9 cellular contexts compared by ENCODE assay signal in the genomic region with DNA sequence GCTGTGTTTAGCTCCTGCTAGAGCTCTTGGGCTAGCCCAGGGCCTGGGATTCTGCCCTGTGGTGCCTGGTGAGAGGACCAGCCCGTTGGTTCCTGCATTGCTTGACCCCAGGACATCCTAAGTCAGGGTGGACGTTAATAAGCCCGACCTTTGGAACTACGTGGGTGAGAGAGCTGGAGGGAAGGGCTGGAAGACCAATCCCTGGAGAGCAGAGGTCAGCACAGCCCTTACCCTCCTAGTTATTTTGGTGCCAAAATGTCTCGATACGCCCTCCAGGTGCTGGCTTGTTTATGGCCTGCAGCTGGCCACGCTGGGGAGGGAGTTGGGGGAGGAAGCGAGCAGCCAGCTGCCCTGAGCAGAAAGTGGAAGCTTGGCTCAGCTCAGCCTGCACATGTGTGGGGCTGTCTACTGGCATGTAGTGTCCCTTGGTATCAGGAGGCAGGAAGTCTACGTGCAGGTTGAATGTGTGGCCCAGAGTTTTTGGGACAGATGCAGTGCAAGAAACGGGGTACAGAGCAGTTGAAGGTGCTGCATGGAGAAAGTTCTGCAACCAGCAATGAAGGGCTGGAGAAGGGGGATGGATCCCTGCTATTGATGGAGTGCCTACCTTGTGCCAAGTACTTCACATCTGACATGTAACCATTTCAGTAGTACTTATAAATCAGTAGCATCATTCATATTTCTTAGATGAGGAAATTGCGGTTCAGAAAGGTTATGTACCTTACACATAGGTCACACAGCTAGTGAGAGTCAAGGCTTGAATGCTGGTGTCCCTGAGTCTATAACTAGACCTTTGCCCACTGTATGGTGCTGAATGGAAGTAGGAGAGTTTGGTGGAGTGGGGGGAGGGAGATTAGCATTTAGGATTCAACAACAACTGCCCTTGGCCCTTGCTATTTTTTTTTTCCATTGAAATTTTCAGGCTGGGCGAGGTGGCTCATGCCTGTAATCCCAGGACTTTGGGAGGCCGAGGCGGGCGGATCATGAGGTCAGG. TPM values are rescaled to one million over a fixed set of nuclear protein-coding genes. Genes with fewer than 3 reads are reported as not detected.
A peak's percentile ranks its signal among the peaks of the same experiment; 100 is the strongest.
DNase-seq lines count a peak whose midpoint lies in the region; ATAC-seq lines count a peak whose summit lies in the region.
"Had no signal": no experiment of that assay in that cellular context is flagged by ENCODE, and none has a peak within 500 bp of the region (broad histone marks: within the 10 kb centered on the region; RNA-seq: fewer than 3 reads in every experiment).

No MANE protein-coding gene starts in this region.

- no CpG with 5 or more reads among the region's 15 CpGs for WGBS in neuronal stem cell (ENCODE audit: extremely low coverage in 2 of 2, insufficient read length in 2 of 2, insufficient replicate concordance in 1 of 2), 2 donors

- peak overlapping the region; percentile 76 for H3K27ac Mint-ChIP-seq in activated naive CD4-positive, alpha-beta T cell treated with anti-CD3 and anti-CD28 coated beads, Interleukin-2, amount 50 U/mL, for 24 hours

- no peaks in the 10 kb centered on the region for H3K36me3 Mint-ChIP-seq in activated naive CD4-positive, alpha-beta T cell treated with anti-CD3 and anti-CD28 coated beads, Interleukin-2, amount 50 U/mL, for 24 hours

- no peak for DNase-seq in activated naive CD4-positive, alpha-beta T cell treated with anti-CD3 and anti-CD28 coated beads, Interleukin-2, amount 50 U/mL, for 16 hours
- DNase-seq in anterior cingulate cortex (lab: John Stamatoyannopoulos, UW) (peak in 47 of 58 donors; percentile 20 to 83 (median 58)), neuronal stem cell (ENCODE audit: low spot score) (no peak), AG08396 (ENCODE audit: low spot score) (no peak), NK-92 (lab: John Stamatoyannopoulos, UW; ENCODE audit: unreplicated experiment) (no peak)
- no peak for DNase-seq in stimulated activated naive CD8-positive, alpha-beta T cell treated with anti-CD3 and anti-CD28 coated beads, Interleukin-15, Interleukin-2, amounts not matched to agents 100 U/mL and 50 U/mL, for 24 hours

- H3K4me3 Mint-ChIP-seq in activated naive CD4-positive, alpha-beta T cell treated with anti-CD3 and anti-CD28 coated beads, Interleukin-2, amount 50 U/mL, for 24 hours: no peak overlapping the region

- H3K36me3 ChIP-seq in neuronal stem cell (replicated peaks in 1 of 2; ENCODE audit: control insufficient read depth in 2 of 2, insufficient read depth in 2 of 2, low read length in 2 of 2): no peaks in the 10 kb centered on the region
- H3K36me3 ChIP-seq: thyroid gland had no signal

- no peak overlapping the region for H3K4me2 ChIP-seq in neuronal stem cell (ENCODE audit: insufficient read depth, low read length, poor library complexity, severe bottlenecking)

- peaks cover 0 to 81% (median 2%) of the 10 kb centered on the region in 3 experiments for H3K27me3 ChIP-seq in neuronal stem cell (ENCODE audit: control insufficient read depth in 3 of 3, insufficient read depth in 3 of 3, low read depth in 1 of 3, low read length in 3 of 3)
- H3K27me3 ChIP-seq: thyroid gland had no signal

- H3K4me1 ChIP-seq in neuronal stem cell (ENCODE audit: control insufficient read depth in 2 of 2, insufficient read depth in 1 of 2, low read depth in 1 of 2, low read length in 2 of 2): peaks cover 6% of the 10 kb centered on the region in 2 donors

- peak overlapping the region; percentile 4 for H3K14ac ChIP-seq in neuronal stem cell (ENCODE audit: low read length)

- peaks cover 5 to 9% of the 10 kb centered on the region in 2 donors for H3K9me3 ChIP-seq in neuronal stem cell (replicated peaks in 1 of 2; ENCODE audit: control insufficient read depth in 2 of 2, insufficient read depth in 1 of 2, low read depth in 1 of 2, low read length in 2 of 2)
- H3K9me3 ChIP-seq: thyroid gland had no signal

- H3K9me3 Mint-ChIP-seq in activated naive CD4-positive, alpha-beta T cell treated with anti-CD3 and anti-CD28 coated beads, Interleukin-2, amount 50 U/mL, for 24 hours: no peaks in the 10 kb centered on the region

- no peak overlapping the region for H3K27ac ChIP-seq in neuronal stem cell (replicated peaks; ENCODE audit: low read length)
- H3K27ac ChIP-seq: thyroid gland had no signal

- H4K91ac ChIP-seq in neuronal stem cell (ENCODE audit: low read depth, low read length, poor library complexity): peak overlapping the region; percentile 32

- no peak overlapping the region for H2AFZ ChIP-seq in neuronal stem cell (ENCODE audit: low read length)

- peak overlapping the region; percentile 48 for H2BK12ac ChIP-seq in neuronal stem cell (ENCODE audit: low read length)

- peaks cover 45% of the 10 kb centered on the region for H3K4me1 Mint-ChIP-seq in activated naive CD4-positive, alpha-beta T cell treated with anti-CD3 and anti-CD28 coated beads, Interleukin-2, amount 50 U/mL, for 24 hours

- no peak overlapping the region for H2BK120ac ChIP-seq in neuronal stem cell (ENCODE audit: low read depth, low read length)

- no peaks in the 10 kb centered on the region for H3K27me3 Mint-ChIP-seq in activated naive CD4-positive, alpha-beta T cell treated with anti-CD3 and anti-CD28 coated beads, Interleukin-2, amount 50 U/mL, for 24 hours

- peak overlapping the region; percentile 51 for H3K23ac ChIP-seq in neuronal stem cell (ENCODE audit: low read depth, low read length, poor library complexity)

- peak overlapping the region; percentile 28 for H3K4ac ChIP-seq in neuronal stem cell (ENCODE audit: low read length)

- H3K18ac ChIP-seq in neuronal stem cell (ENCODE audit: low read length): peak overlapping the region; percentile 14

- H3K9ac ChIP-seq in neuronal stem cell (ENCODE audit: low read depth, low read length, poor library complexity): peak overlapping the region; percentile 16

- peak; percentile 44 for ATAC-seq in HG03342 (IDR thresholded peaks at IDR 0.05; ENCODE audit: unreplicated experiment)
- ATAC-seq in stimulated activated naive CD8-positive, alpha-beta T cell treated with anti-CD3 and anti-CD28 coated beads, Interleukin-15, Interleukin-2, amounts not matched to agents 100 U/mL and 50 U/mL, for 24 hours: no peak

- no peaks in the 10 kb centered on the region for H3K79me1 ChIP-seq in neuronal stem cell (ENCODE audit: low read depth, low read length)

- peak overlapping the region; percentile 39 for H2BK15ac ChIP-seq in neuronal stem cell (ENCODE audit: low read length)

- H2BK5ac ChIP-seq in neuronal stem cell (ENCODE audit: low read length): peak overlapping the region; percentile 5

- H3K4me3 ChIP-seq in neuronal stem cell (ENCODE audit: low read length in 2 of 2): no peak overlapping the region
- H3K4me3 ChIP-seq: thyroid gland had no signal

- H4K8ac ChIP-seq in neuronal stem cell (ENCODE audit: low read depth, low read length): no peak overlapping the region

- peak overlapping the region; percentile 42 for H2AK5ac ChIP-seq in neuronal stem cell (ENCODE audit: low read depth, low read length)

RNA-seq across cellular contexts. Expression of a gene that starts 5.0 kb away (rescaled TPM):
- polyA plus RNA-seq in neuronal stem cell (2013, experiment 1 of 2): 15.2 TPM
- polyA plus RNA-seq in neuronal stem cell (2013, experiment 2 of 2): 15.9 TPM

RNA-seq across cellular contexts. Expression of a gene that starts 41.7 kb away (rescaled TPM):
- polyA plus RNA-seq in neuronal stem cell (2013, experiment 1 of 2): not detected
- not detected for polyA plus RNA-seq in neuronal stem cell (2013, experiment 2 of 2)

Comparison
In these comparisons a context has a peak if more than half of its experiments do, and no peak if none do; other contexts are left out.
1. DNase-seq: peak in anterior cingulate cortex (47 of 58); none in activated naive CD4-positive, alpha-beta T cell treated with anti-CD3 and anti-CD28 coated beads, Interleukin-2, amount 50 U/mL, for 16 hours (single experiment), neuronal stem cell (single experiment), AG08396 (single experiment), NK-92 (single experiment) and stimulated activated naive CD8-positive, alpha-beta T cell treated with anti-CD3 and anti-CD28 coated beads, Interleukin-15, Interleukin-2, amounts not matched to agents 100 U/mL and 50 U/mL, for 24 hours (single experiment).